ENCODE assay signal across 17 cellular contexts in genomic region chr13:43141685-43142084, GRCh38.
A peak's percentile ranks its signal among the peaks of the same experiment; 100 is the strongest.
DNase-seq lines count a peak whose midpoint lies in the region; ATAC-seq, FAIRE-seq and TF ChIP-seq lines count a peak whose summit lies in the region.
"Had no signal": no experiment of that assay in that cellular context is flagged by ENCODE, and none has a peak within 500 bp of the region (broad histone marks: within the 10 kb centered on the region; RNA-seq: fewer than 3 reads in every experiment).

No MANE protein-coding gene starts in this region.

- no peaks in the 10 kb centered on the region for H3K23me2 ChIP-seq in H1 (ENCODE audit: low read depth, low read length)

- TF ChIP-seq RAD21 in H1 (IDR thresholded peaks at IDR 0.05 in 1 of 2, conservative IDR thresholded peaks at IDR 0.05 in 1 of 2; ENCODE audit: low read depth in 2 of 2, low read length in 2 of 2), result no peak

- no peak overlapping the region for H4K8ac ChIP-seq in H1 (ENCODE audit: extremely low read depth, insufficient read depth, low read length)

- WGBS in HUES64, result 65% methylated on average over 4 of the region's 4 CpGs
- WGBS in H1 (ENCODE audit: extremely low coverage in 1 of 2, insufficient coverage in 1 of 2, insufficient read length in 1 of 2, insufficient replicate concordance in 2 of 2, low coverage in 1 of 2, low lambda C conversion rate in 2 of 2, missing lambda C conversion rate in 1 of 2), 2 experiments, result 76% methylated on average over 4 of the region's 4 CpGs; no CpG with 5 or more reads in 1 of the 2 experiments
- WGBS in right cardiac atrium, result 85% methylated on average over 4 of the region's 4 CpGs

- no peak overlapping the region for H2BK5ac ChIP-seq in H1 (ENCODE audit: low read depth, low read length)

- H3K79me1 ChIP-seq in H1 (ENCODE audit: low read depth, low read length), result no peaks in the 10 kb centered on the region

- H3K27me3 Mint-ChIP-seq in GM23338 (ENCODE audit: insufficient read depth, low read depth, poor library complexity), result no peaks in the 10 kb centered on the region
- peaks cover 25% of the 10 kb centered on the region for H3K27me3 Mint-ChIP-seq in CD4-positive, alpha-beta T cell

- H2BK15ac ChIP-seq in H1 (ENCODE audit: low read length), result no peak overlapping the region

- H2AK5ac ChIP-seq in H1 (ENCODE audit: low read depth, low read length), result no peak overlapping the region

- 0 out of 2 replicates have a peak overlapping the region, but pooled peaks have one; percentile 1 for H3K27ac Mint-ChIP-seq in GM23338
- no peak overlapping the region for H3K27ac Mint-ChIP-seq in CD4-positive, alpha-beta T cell
- H3K27ac Mint-ChIP-seq: CD4-positive, CD25-positive, alpha-beta regulatory T cell had no signal

- no peak overlapping the region for H2BK12ac ChIP-seq in H1 (ENCODE audit: low read depth, low read length)

- no peaks in the 10 kb centered on the region for H3K36me3 Mint-ChIP-seq in GM23338 (ENCODE audit: low read depth)
- H3K36me3 Mint-ChIP-seq in CD4-positive, alpha-beta T cell (ENCODE audit: low read depth), result no peaks in the 10 kb centered on the region
- H3K36me3 Mint-ChIP-seq: CD4-positive, CD25-positive, alpha-beta regulatory T cell had no signal

- CTCF ChIA-PET in H1 (lab: Charles Lee; ENCODE audit: partially characterized antibody), result interaction anchor here (1.3 to 2.5 kb wide), 4 partner anchors 9 to 172 kb away, joined by 4 to 7 read pairs (median 6); no protein-coding TSS in a partner anchor
- CTCF ChIA-PET in CD4-positive, alpha-beta T cell (lab: Charles Lee), result no interaction called here

- peak overlapping the region; percentile 70 for H3K4me2 ChIP-seq in GM23338
- peak overlapping the region; percentile 6 to 46; a peak in 1 of 4 replicates for H3K4me2 ChIP-seq in H1 (ENCODE audit: insufficient read depth in 1 of 2, low read depth in 2 of 2, low read length in 2 of 2)
- H3K4me2 ChIP-seq: KMS-11 had no signal

- H3K9me2 ChIP-seq in GM23338 (ENCODE audit: insufficient read depth), result peaks cover 17% of the 10 kb centered on the region

- H3K4me1 ChIP-seq in GM23338 (ENCODE audit: insufficient read depth) (peaks cover 22% of the 10 kb centered on the region), HUES64 (ENCODE audit: insufficient read depth, low read length) (peaks cover 22% of the 10 kb centered on the region), H1 (replicated peaks in 1 of 4; ENCODE audit: control insufficient read depth in 3 of 4, insufficient read depth in 4 of 4, low read length in 3 of 4) (peaks cover 0 to 9% (median 7%) of the 10 kb centered on the region in 4 experiments; a peak in 4 of 7 replicates), right cardiac atrium (ENCODE audit: control insufficient read depth, insufficient read depth, low read length) (no peaks in the 10 kb centered on the region)

- TF ChIP-seq EP300 in H1 (IDR thresholded peaks at IDR 0.05; ENCODE audit: borderline replicate concordance in 1 of 2, low read depth in 2 of 2, low read length in 2 of 2), result no peak

- no peak overlapping the region for H3K4me3 ChIP-seq in GM23338
- H3K4me3 ChIP-seq in HUES64 (ENCODE audit: low read length), result no peak overlapping the region
- H3K4me3 ChIP-seq in H1 (ENCODE audit: extremely low read depth in 1 of 4, insufficient read depth in 2 of 4, low read depth in 3 of 4, low read length in 4 of 4), result peak overlapping the region in 2 of 4 experiments; percentile 2 to 25; a peak in 1 of 8 replicates
- no peak overlapping the region for H3K4me3 ChIP-seq in right cardiac atrium (ENCODE audit: low read length)
- H3K4me3 ChIP-seq: BLaER1 treated with 17β-estradiol and CSF1 and Interleukin-3, amounts not matched to agents 10 nM and 100 nM; GM12878 had no signal

- H3K9me3 Mint-ChIP-seq in GM23338, result no peaks in the 10 kb centered on the region
- no peaks in the 10 kb centered on the region for H3K9me3 Mint-ChIP-seq in CD4-positive, alpha-beta T cell
- H3K9me3 Mint-ChIP-seq: CD4-positive, CD25-positive, alpha-beta regulatory T cell had no signal

- H3K18ac ChIP-seq in H1 (ENCODE audit: extremely low read depth, low read length), result peak overlapping the region; percentile 36; the same call in 1 of the 2 replicates

- peak; percentile 60 for ATAC-seq in GM23338
- no peak for ATAC-seq in CD4-positive, alpha-beta T cell (ENCODE audit: poor library complexity)
- ATAC-seq in right cardiac atrium, result no peak
- ATAC-seq: GM12878, HCT116, HepG2 had no signal

- no peak overlapping the region for H2BK20ac ChIP-seq in H1 (ENCODE audit: low read length)

- H3K36me3 ChIP-seq in GM23338 (ENCODE audit: insufficient read depth), result no peaks in the 10 kb centered on the region
- no peaks in the 10 kb centered on the region for H3K36me3 ChIP-seq in HUES64 (ENCODE audit: insufficient read depth, low read length)
- H3K36me3 ChIP-seq in H1 (ENCODE audit: control insufficient read depth in 2 of 4, insufficient read depth in 4 of 4, low read length in 3 of 4), result no peaks in the 10 kb centered on the region
- H3K36me3 ChIP-seq: BLaER1 treated with 17β-estradiol and CSF1 and Interleukin-3, amounts not matched to agents 10 nM and 100 nM had no signal

- H3F3A ChIP-seq in GM23338 (replicated peaks; ENCODE audit: low read depth), result no peaks in the 10 kb centered on the region

- H3K14ac ChIP-seq in H1 (ENCODE audit: insufficient read length), result no peak overlapping the region

- H3K23ac ChIP-seq in H1 (ENCODE audit: insufficient read length), result no peak overlapping the region

- no peak overlapping the region for H4K5ac ChIP-seq in H1 (ENCODE audit: insufficient read length, low read depth, low read length)

- no peak overlapping the region for H4K91ac ChIP-seq in H1 (replicated peaks; ENCODE audit: insufficient read length, low read length)

- peaks cover 52% of the 10 kb centered on the region for H3K4me1 Mint-ChIP-seq in GM23338
- H3K4me1 Mint-ChIP-seq in CD4-positive, alpha-beta T cell (ENCODE audit: low read depth), result no peaks in the 10 kb centered on the region

- H3K4ac ChIP-seq in H1 (replicated peaks; ENCODE audit: insufficient read length, low read depth, low read length), result no peak overlapping the region

- TF ChIP-seq POLR2A in H1 (IDR thresholded peaks at IDR 0.05; ENCODE audit: control extremely low read depth in 1 of 2, low read depth in 2 of 2, low read length in 2 of 2), result no peak

- no peak overlapping the region; the same call in 2 of the 3 replicates for H3K4me3 Mint-ChIP-seq in GM23338
- H3K4me3 Mint-ChIP-seq in CD4-positive, alpha-beta T cell, result no peak overlapping the region
- H3K4me3 Mint-ChIP-seq: CD4-positive, CD25-positive, alpha-beta regulatory T cell had no signal

- H3K27me3 ChIP-seq in GM23338 (ENCODE audit: insufficient read depth) (no peaks in the 10 kb centered on the region), HUES64 (ENCODE audit: insufficient read depth, low read length) (no peaks in the 10 kb centered on the region), H1 (replicated peaks in 1 of 4; ENCODE audit: control insufficient read depth in 3 of 4, extremely low read depth in 1 of 4, insufficient read depth in 3 of 4, low read length in 3 of 4) (no peaks in the 10 kb centered on the region), right cardiac atrium (ENCODE audit: control insufficient read depth, insufficient read depth) (no peaks in the 10 kb centered on the region)
- H3K27me3 ChIP-seq in CD4-positive, alpha-beta T cell (ENCODE audit: control insufficient read depth, insufficient read depth, low read length), result no peaks in the 10 kb centered on the region

- no peak overlapping the region for H3K56ac ChIP-seq in H1 (replicated peaks; ENCODE audit: insufficient read length, low read depth, low read length)

- H3K27ac ChIP-seq in GM23338 (ENCODE audit: low read depth), result no peak overlapping the region
- peak overlapping the region; percentile 31; the same call in 1 of the 2 replicates for H3K27ac ChIP-seq in HUES64 (ENCODE audit: low read depth, low read length)
- H3K27ac ChIP-seq in H1 (ENCODE audit: low read depth, low read length), result no peak overlapping the region
- H3K27ac ChIP-seq in CD4-positive, alpha-beta T cell (ENCODE audit: low read depth, low read length), result no peak overlapping the region
- no peak overlapping the region for H3K27ac ChIP-seq in right cardiac atrium (ENCODE audit: low read length)
- H3K27ac ChIP-seq: BLaER1 treated with 17β-estradiol and CSF1 and Interleukin-3, amounts not matched to agents 10 nM and 100 nM; KMS-11 had no signal

- TF ChIP-seq CTCF in GM23338 (conservative IDR thresholded peaks at IDR 0.05; ENCODE audit: low read depth in 2 of 2), result no peak
- TF ChIP-seq CTCF in H1 (IDR thresholded peaks at IDR 0.05; ENCODE audit: control extremely low read depth in 1 of 3, insufficient read depth in 1 of 3, low read depth in 1 of 3, low read length in 3 of 3), result no peak
- no peak for TF ChIP-seq CTCF in CD4-positive, alpha-beta T cell (IDR thresholded peaks at IDR 0.05)

- H3K79me2 ChIP-seq in GM23338 (replicated peaks; ENCODE audit: insufficient read depth), result no peaks in the 10 kb centered on the region
- H3K79me2 ChIP-seq in H1 (ENCODE audit: control insufficient read depth in 1 of 2, insufficient read depth in 2 of 2, low read length in 2 of 2), result no peaks in the 10 kb centered on the region

- intact Hi-C loops in CD4-positive, alpha-beta T cell (cut with DNase I, micrococcal nuclease), result no loop called here
- intact Hi-C loops in right cardiac atrium (cut with DNase I), result no loop called here

- DNase-seq in GM23338 (ENCODE audit: low spot score), result peak; percentile 21
- no peak for DNase-seq in H1 (ENCODE audit: low read depth in 1 of 2, low spot score in 2 of 2)
- peak; percentile 70 for DNase-seq in islet precursor cell
- no peak for DNase-seq in CD4-positive, alpha-beta T cell
- no peak for DNase-seq in activated CD8-positive, alpha-beta memory T cell treated with anti-CD3 and anti-CD28 coated beads, Interleukin-2, amount 50 U/mL, for 48 hours
- no peak for DNase-seq in right cardiac atrium
- DNase-seq in retina, result no peak
- DNase-seq: ACHN; CD4-positive, CD25-positive, alpha-beta regulatory T cell; DMS153 had no signal

- no peak overlapping the region for H2AFZ ChIP-seq in GM23338
- no peak overlapping the region for H2AFZ ChIP-seq in H1 (ENCODE audit: low read length)

- H3K9ac ChIP-seq in HUES64 (ENCODE audit: low read depth, low read length) (no peak overlapping the region), H1 (replicated peaks in 1 of 4; ENCODE audit: extremely low read depth in 1 of 4, low read depth in 3 of 4, low read length in 3 of 4) (no peak overlapping the region)
- H3K9ac ChIP-seq: BLaER1 treated with 17β-estradiol and CSF1 and Interleukin-3, amounts not matched to agents 10 nM and 100 nM; KMS-11 had no signal

- no peak overlapping the region for H2BK120ac ChIP-seq in H1 (replicated peaks; ENCODE audit: low read depth, low read length)

- H3K9me3 ChIP-seq in HUES64 (ENCODE audit: insufficient read depth, low read depth, low read length), result no peaks in the 10 kb centered on the region
- no peaks in the 10 kb centered on the region for H3K9me3 ChIP-seq in H1 (ENCODE audit: insufficient read depth in 2 of 2, low read depth in 1 of 2, low read length in 1 of 2)
- H3K9me3 ChIP-seq in CD4-positive, alpha-beta T cell (ENCODE audit: control insufficient read depth, low read length), result no peaks in the 10 kb centered on the region
- no peaks in the 10 kb centered on the region for H3K9me3 ChIP-seq in right cardiac atrium (ENCODE audit: control insufficient read depth, low read length)
- H3K9me3 ChIP-seq: BLaER1 treated with 17β-estradiol and CSF1 and Interleukin-3, amounts not matched to agents 10 nM and 100 nM had no signal

- POLR2A ChIA-PET in H1 (lab: Charles Lee; ENCODE audit: partially characterized antibody), result interaction anchor here (2.9 kb wide), 1 partner anchor 9 kb away, joined by 11 read pairs; no protein-coding TSS in a partner anchor
- POLR2A ChIA-PET in CD4-positive, alpha-beta T cell (lab: Charles Lee), result no interaction called here

- H4K20me1 ChIP-seq in GM23338 (replicated peaks; ENCODE audit: insufficient read depth) (no peaks in the 10 kb centered on the region), H1 (replicated peaks in 1 of 2; ENCODE audit: control insufficient read depth in 1 of 2, insufficient read depth in 2 of 2, low read length in 2 of 2) (no peaks in the 10 kb centered on the region)
- H4K20me1 ChIP-seq: BLaER1 treated with 17β-estradiol and CSF1 and Interleukin-3, amounts not matched to agents 10 nM and 100 nM had no signal

- peak; percentile 36 for FAIRE-seq in H1 (lab: Jason Lieb, UNC)
- FAIRE-seq: GM12878, GM18507, HepG2 had no signal

Comparison
In these comparisons a context has a peak if more than half of its experiments do, and no peak if none do; other contexts are left out.
1. DNase-seq: peak in GM23338 (single experiment) and islet precursor cell (single experiment); none in H1 (0 of 2), CD4-positive, alpha-beta T cell (0 of 10), activated CD8-positive, alpha-beta memory T cell treated with anti-CD3 and anti-CD28 coated beads, Interleukin-2, amount 50 U/mL, for 48 hours (single experiment), right cardiac atrium (0 of 3) and retina (single experiment).